15 cellular contexts compared by ENCODE assay signal in the genomic region with DNA sequence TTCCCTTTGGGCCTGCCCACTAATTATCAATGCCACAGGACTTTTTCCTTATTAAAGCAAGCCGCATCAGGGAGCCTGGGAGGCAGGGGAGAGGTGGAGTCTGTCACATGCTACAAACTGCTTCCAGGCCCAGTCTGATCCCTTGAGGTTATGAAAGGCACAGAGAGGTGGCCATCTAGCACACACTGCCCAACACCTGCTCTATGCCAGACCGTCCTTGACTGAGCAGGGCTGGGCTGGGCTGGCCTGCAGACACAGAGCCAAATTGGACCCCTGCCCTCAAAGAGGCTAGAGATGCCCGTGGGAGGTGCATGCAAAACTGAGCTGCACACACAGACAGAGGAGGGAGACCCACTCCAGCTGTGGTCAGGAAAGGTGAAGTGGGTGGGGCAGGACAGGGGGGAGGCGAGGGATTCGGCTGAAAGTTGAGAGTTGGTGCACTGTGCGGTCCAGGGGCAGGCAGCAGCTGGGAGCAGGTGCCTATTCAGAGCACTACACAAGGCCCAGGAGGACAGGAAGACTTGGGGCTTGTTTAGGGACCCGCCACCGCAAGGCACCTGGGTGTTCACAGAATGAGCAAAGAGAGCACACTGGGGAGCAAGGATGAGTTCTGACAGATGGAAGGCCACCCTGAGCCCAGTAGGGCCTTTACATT. TPM values are rescaled to one million over a fixed set of nuclear protein-coding genes. Genes with fewer than 3 reads are reported as not detected.
DNase-seq lines count a peak whose midpoint lies in the region; ATAC-seq and TF ChIP-seq lines count a peak whose summit lies in the region.
"Had no signal": no experiment of that assay in that cellular context is flagged by ENCODE, and none has a peak within 500 bp of the region (broad histone marks: within the 10 kb centered on the region; RNA-seq: fewer than 3 reads in every experiment).

No MANE protein-coding gene starts in this region.

- DNase-seq in activated naive CD4-positive, alpha-beta T cell treated with anti-CD3 and anti-CD28 coated beads, Interleukin-2, amount 10 ng/mL, durations not matched to agents 7 days and 5 days: peak; percentile 54
- no peak for DNase-seq in activated naive CD4-positive, alpha-beta T cell treated with anti-CD3 and anti-CD28 coated beads, Interleukin-2, amount 50 U/mL, for 16 hours
- DNase-seq in SW480 (ENCODE audit: low spot score): peak; percentile 53
- DNase-seq in chondrocyte (ENCODE audit: low spot score): peak; percentile 60
- DNase-seq in stimulated activated naive CD8-positive, alpha-beta T cell treated with anti-CD3 and anti-CD28 coated beads, Interleukin-15, amount 100 ng/mL, for 72 hours: no peak
- no peak for DNase-seq in GM20000 (ENCODE audit: low spot score)
- DNase-seq in progenitor cell of endocrine pancreas (ENCODE audit: low spot score, unreplicated experiment): no peak
- DNase-seq: colonic mucosa; mesenchymal stem cell; NCI-H1417 treated with DMSO at 0.1 percent for 48 hours; NK-92 treated with Interleukin-12 subunit alpha and Interleukin-12 subunit beta, amount 100 ng/mL, for 24 hours; SJCRH30; uterus had no signal

- peaks cover 61% of the 10 kb centered on the region for H3K4me1 Mint-ChIP-seq in activated naive CD4-positive, alpha-beta T cell treated with anti-CD3 and anti-CD28 coated beads, Interleukin-2, amount 10 ng/mL, durations not matched to agents 7 days and 5 days
- H3K4me1 Mint-ChIP-seq in chondrocyte (ENCODE audit: low read depth) (no peaks in the 10 kb centered on the region), progenitor cell of endocrine pancreas (ENCODE audit: low read depth) (no peaks in the 10 kb centered on the region)
- H3K4me1 Mint-ChIP-seq in stimulated activated naive CD8-positive, alpha-beta T cell treated with anti-CD3 and anti-CD28 coated beads, Interleukin-15, amount 100 ng/mL, for 72 hours: peaks cover 89% of the 10 kb centered on the region
- H3K4me1 Mint-ChIP-seq: GM23338 had no signal

- TF ChIP-seq CTCF in chondrocyte (IDR thresholded peaks at IDR 0.05) (no peak), GM20000 (IDR thresholded peaks at IDR 0.05; ENCODE audit: extremely low read depth, missing control alignments) (no peak), progenitor cell of endocrine pancreas (IDR thresholded peaks at IDR 0.05; ENCODE audit: unreplicated experiment) (no peak)

- no peaks in the 10 kb centered on the region for H3K27me3 Mint-ChIP-seq in activated naive CD4-positive, alpha-beta T cell treated with anti-CD3 and anti-CD28 coated beads, Interleukin-2, amount 10 ng/mL, durations not matched to agents 7 days and 5 days
- H3K27me3 Mint-ChIP-seq in chondrocyte (ENCODE audit: low read depth) (no peaks in the 10 kb centered on the region), progenitor cell of endocrine pancreas (no peaks in the 10 kb centered on the region)
- no peaks in the 10 kb centered on the region for H3K27me3 Mint-ChIP-seq in stimulated activated naive CD8-positive, alpha-beta T cell treated with anti-CD3 and anti-CD28 coated beads, Interleukin-15, amount 100 ng/mL, for 72 hours

- no peaks in the 10 kb centered on the region for H3K36me3 Mint-ChIP-seq in activated naive CD4-positive, alpha-beta T cell treated with anti-CD3 and anti-CD28 coated beads, Interleukin-2, amount 10 ng/mL, durations not matched to agents 7 days and 5 days
- H3K36me3 Mint-ChIP-seq in chondrocyte (ENCODE audit: low read depth): no peaks in the 10 kb centered on the region
- no peaks in the 10 kb centered on the region for H3K36me3 Mint-ChIP-seq in progenitor cell of endocrine pancreas (ENCODE audit: insufficient read depth)

- H3K4me3 Mint-ChIP-seq in activated naive CD4-positive, alpha-beta T cell treated with anti-CD3 and anti-CD28 coated beads, Interleukin-2, amount 10 ng/mL, durations not matched to agents 7 days and 5 days: no peak overlapping the region
- H3K4me3 Mint-ChIP-seq in chondrocyte (ENCODE audit: unreplicated experiment) (no peak overlapping the region), progenitor cell of endocrine pancreas (ENCODE audit: low read depth) (no peak overlapping the region)
- peak overlapping the region; percentile 62 to 69 for H3K4me3 Mint-ChIP-seq in stimulated activated naive CD8-positive, alpha-beta T cell treated with anti-CD3 and anti-CD28 coated beads, Interleukin-15, amount 100 ng/mL, for 72 hours
- H3K4me3 Mint-ChIP-seq: GM23338 had no signal

- CTCF ChIA-PET in activated naive CD4-positive, alpha-beta T cell treated with anti-CD3 and anti-CD28 coated beads, Interleukin-2, amount 10 ng/mL, durations not matched to agents 7 days and 5 days (lab: Charles Lee): interaction anchor here (1.0 to 2.9 kb wide), 3 partner anchors 9 to 38 kb away, joined by 4 to 19 read pairs (median 8); no protein-coding TSS in a partner anchor

- no peaks in the 10 kb centered on the region for H3K9me3 Mint-ChIP-seq in activated naive CD4-positive, alpha-beta T cell treated with anti-CD3 and anti-CD28 coated beads, Interleukin-2, amount 10 ng/mL, durations not matched to agents 7 days and 5 days
- H3K9me3 Mint-ChIP-seq in chondrocyte (ENCODE audit: low read depth) (peaks cover 3% of the 10 kb centered on the region), progenitor cell of endocrine pancreas (ENCODE audit: low read depth) (no peaks in the 10 kb centered on the region)
- no peaks in the 10 kb centered on the region for H3K9me3 Mint-ChIP-seq in stimulated activated naive CD8-positive, alpha-beta T cell treated with anti-CD3 and anti-CD28 coated beads, Interleukin-15, amount 100 ng/mL, for 72 hours
- H3K9me3 Mint-ChIP-seq: GM23338 had no signal

- peak overlapping the region; percentile 94 for H3K27ac Mint-ChIP-seq in activated naive CD4-positive, alpha-beta T cell treated with anti-CD3 and anti-CD28 coated beads, Interleukin-2, amount 10 ng/mL, durations not matched to agents 7 days and 5 days
- H3K27ac Mint-ChIP-seq in chondrocyte (ENCODE audit: unreplicated experiment) (no peak overlapping the region), progenitor cell of endocrine pancreas (no peak overlapping the region)
- peak overlapping the region; percentile 89 to 98 for H3K27ac Mint-ChIP-seq in stimulated activated naive CD8-positive, alpha-beta T cell treated with anti-CD3 and anti-CD28 coated beads, Interleukin-15, amount 100 ng/mL, for 72 hours
- H3K27ac Mint-ChIP-seq: GM23338 had no signal

- peak; percentile 24 for ATAC-seq in stimulated activated naive CD8-positive, alpha-beta T cell treated with anti-CD3 and anti-CD28 coated beads, Interleukin-15, amount 100 ng/mL, for 72 hours
- ATAC-seq in HG03175 (IDR thresholded peaks at IDR 0.05; ENCODE audit: unreplicated experiment): no peak
- ATAC-seq: GM23338 had no signal

RNA-seq across cellular contexts. Expression of a gene that starts 36.4 kb away (rescaled TPM):
- 0.53 to 1.2 TPM (median 0.55 TPM) in 3 replicates for total RNA-seq in chondrocyte
- total RNA-seq in progenitor cell of endocrine pancreas: 14.4 and 16.6 TPM in 2 replicates

Comparison
In these comparisons a context has a peak if more than half of its experiments do, and no peak if none do; other contexts are left out.
1. DNase-seq: peak in activated naive CD4-positive, alpha-beta T cell treated with anti-CD3 and anti-CD28 coated beads, Interleukin-2, amount 10 ng/mL, durations not matched to agents 7 days and 5 days (single experiment), SW480 (single experiment) and chondrocyte (single experiment); none in activated naive CD4-positive, alpha-beta T cell treated with anti-CD3 and anti-CD28 coated beads, Interleukin-2, amount 50 U/mL, for 16 hours (single experiment), stimulated activated naive CD8-positive, alpha-beta T cell treated with anti-CD3 and anti-CD28 coated beads, Interleukin-15, amount 100 ng/mL, for 72 hours (0 of 2), GM20000 (single experiment) and progenitor cell of endocrine pancreas (single experiment).
2. H3K27ac Mint-ChIP-seq: peak in activated naive CD4-positive, alpha-beta T cell treated with anti-CD3 and anti-CD28 coated beads, Interleukin-2, amount 10 ng/mL, durations not matched to agents 7 days and 5 days (single experiment) and stimulated activated naive CD8-positive, alpha-beta T cell treated with anti-CD3 and anti-CD28 coated beads, Interleukin-15, amount 100 ng/mL, for 72 hours (2 of 2); none in chondrocyte (single experiment) and progenitor cell of endocrine pancreas (single experiment).
3. H3K4me3 Mint-ChIP-seq: peak in stimulated activated naive CD8-positive, alpha-beta T cell treated with anti-CD3 and anti-CD28 coated beads, Interleukin-15, amount 100 ng/mL, for 72 hours (2 of 2); none in activated naive CD4-positive, alpha-beta T cell treated with anti-CD3 and anti-CD28 coated beads, Interleukin-2, amount 10 ng/mL, durations not matched to agents 7 days and 5 days (single experiment), chondrocyte (single experiment) and progenitor cell of endocrine pancreas (single experiment).